In the genomic region with DNA sequence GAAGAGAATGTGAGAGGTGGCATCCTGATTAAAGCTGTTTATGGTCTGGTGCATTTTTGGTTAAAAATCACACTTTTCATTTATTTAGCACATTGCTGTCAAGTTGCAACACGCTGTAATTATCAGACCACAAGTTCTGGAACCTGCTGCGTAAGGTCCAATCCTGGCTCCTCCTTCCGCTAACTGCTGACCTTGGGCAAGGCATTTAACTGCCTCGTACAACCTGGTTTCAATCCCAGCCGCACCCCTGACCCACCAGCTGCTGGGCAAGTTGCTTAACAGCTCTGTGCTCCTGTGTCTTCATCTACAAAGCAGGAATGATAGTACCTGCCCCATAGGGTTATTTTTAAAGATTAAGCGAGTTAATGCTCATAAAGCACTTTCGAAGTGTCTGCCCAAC, we compare ENCODE assay signal across 21 cellular contexts.
"Had no signal": no experiment of that assay in that cellular context is flagged by ENCODE, and none has a peak within 500 bp of the region (broad histone marks: within the 10 kb centered on the region; RNA-seq: fewer than 3 reads in every experiment).

No MANE protein-coding gene starts in this region.

- ATAC-seq: effector memory CD8-positive, alpha-beta T cell; esophagus mucosa; foreskin keratinocyte; gastrocnemius medialis; gastroesophageal sphincter; heart left ventricle; heart right ventricle had no signal

- DNase-seq: colonic mucosa; cortex of kidney; dermis blood vessel endothelial cell; dorsolateral prefrontal cortex; effector CD4-positive, alpha-beta T cell; effector CD8-positive, alpha-beta T cell; effector memory CD4-positive, alpha-beta T cell; effector memory CD8-positive, alpha-beta T cell; endodermal cell; erythroblast; esophagus squamous epithelium; foreskin fibroblast; foreskin keratinocyte; foreskin melanocyte; gastrocnemius medialis; glutamatergic neuron; head of caudate nucleus; heart left ventricle; heart right ventricle had no signal
